ENCODE assay signal across 20 cellular contexts in genomic region chr20:61464634-61465033, GRCh38.
"Had no signal": no experiment of that assay in that cellular context is flagged by ENCODE, and none has a peak within 500 bp of the region (broad histone marks: within the 10 kb centered on the region; RNA-seq: fewer than 3 reads in every experiment).

No MANE protein-coding gene starts in this region.

- H3K9me3 ChIP-seq: ovary, right lobe of liver, testis, tibial artery had no signal

- H3K4me1 Mint-ChIP-seq: naive thymus-derived CD4-positive, alpha-beta T cell; nephron; stimulated activated naive CD8-positive, alpha-beta T cell treated with anti-CD3 and anti-CD28 coated beads, Interleukin-15, amount 100 ng/mL, for 72 hours had no signal

- DNase-seq: central memory CD4-positive, alpha-beta T cell; effector CD4-positive, alpha-beta T cell; left cardiac atrium; left lung; naive thymus-derived CD4-positive, alpha-beta T cell; ovary; right lobe of liver; small intestine; stimulated activated CD4-positive, alpha-beta T cell treated with anti-CD3 and anti-CD28 coated beads, Interleukin-15, amount 100 ng/mL, for 24 hours; stimulated activated CD4-positive, alpha-beta T cell treated with anti-CD3 and anti-CD28 coated beads, Interleukin-2, amount 100 ng/mL, for 48 hours; stimulated activated CD8-positive, alpha-beta memory T cell treated with anti-CD3 and anti-CD28 coated beads, Interleukin-4, amount 100 ng/mL, for 48 hours; stimulated activated naive CD4-positive, alpha-beta T cell; stimulated activated naive CD8-positive, alpha-beta T cell treated with anti-CD3 and anti-CD28 coated beads, Interleukin-15, amount 100 ng/mL, for 72 hours; testis; tibial artery had no signal

- ATAC-seq: left cardiac atrium; left lung; naive thymus-derived CD4-positive, alpha-beta T cell; right lobe of liver; stimulated activated naive CD8-positive, alpha-beta T cell treated with anti-CD3 and anti-CD28 coated beads, Interleukin-15, amount 100 ng/mL, for 72 hours had no signal

- H3K27me3 Mint-ChIP-seq: stimulated activated naive CD8-positive, alpha-beta T cell treated with anti-CD3 and anti-CD28 coated beads, Interleukin-15, amount 100 ng/mL, for 72 hours had no signal

- H3K36me3 Mint-ChIP-seq: naive thymus-derived CD4-positive, alpha-beta T cell; type B pancreatic cell had no signal

- H3K36me3 ChIP-seq: left lung, ovary, right lobe of liver, tibial artery had no signal

- FAIRE-seq: colon, frontal cortex, small intestine had no signal

- H3K4me3 Mint-ChIP-seq: naive thymus-derived CD4-positive, alpha-beta T cell; nephron; stimulated activated naive CD8-positive, alpha-beta T cell treated with anti-CD3 and anti-CD28 coated beads, Interleukin-15, amount 100 ng/mL, for 72 hours; type B pancreatic cell had no signal

- H3K4me1 ChIP-seq: left lung, right lobe of liver, testis, tibial artery had no signal

- H3K27me3 ChIP-seq: dorsolateral prefrontal cortex, ovary, right lobe of liver, testis had no signal

- H3K27ac Mint-ChIP-seq: naive thymus-derived CD4-positive, alpha-beta T cell; nephron; stimulated activated naive CD8-positive, alpha-beta T cell treated with anti-CD3 and anti-CD28 coated beads, Interleukin-15, amount 100 ng/mL, for 72 hours; type B pancreatic cell had no signal

- H3K4me3 ChIP-seq: dorsolateral prefrontal cortex, left lung, ovary, right lobe of liver, testis, tibial artery had no signal

- H3K27ac ChIP-seq: left lung, ovary, right lobe of liver, testis, tibial artery had no signal
